In genomic region chr17:8140058-8140412, GRCh38 we compare ENCODE assay signal across 10 cellular contexts. TPM values are rescaled to one million over a fixed set of nuclear protein-coding genes. Genes with fewer than 3 reads are reported as not detected.
A peak's percentile ranks its signal among the peaks of the same experiment; 100 is the strongest.
DNase-seq lines count a peak whose midpoint lies in the region; ATAC-seq and TF ChIP-seq lines count a peak whose summit lies in the region.
"Had no signal": no experiment of that assay in that cellular context is flagged by ENCODE, and none has a peak within 500 bp of the region (broad histone marks: within the 10 kb centered on the region; RNA-seq: fewer than 3 reads in every experiment).

No MANE protein-coding gene starts in this region.

- no peaks in the 10 kb centered on the region for H3K36me3 Mint-ChIP-seq in activated naive CD8-positive, alpha-beta T cell
- H3K36me3 Mint-ChIP-seq in activated naive CD8-positive, alpha-beta T cell treated with anti-CD3 and anti-CD28 coated beads for 36 hours: peaks cover 5% of the 10 kb centered on the region
- no peaks in the 10 kb centered on the region for H3K36me3 Mint-ChIP-seq in neural crest cell (ENCODE audit: low read depth)

- peak overlapping the region; percentile 88 to 100 (median 99) for H3K27ac ChIP-seq in gastroesophageal sphincter
- H3K27ac ChIP-seq in uterus: peak overlapping the region; percentile 80 to 96

- H3K9me3 Mint-ChIP-seq in activated naive CD8-positive, alpha-beta T cell (ENCODE audit: low read depth): no peaks in the 10 kb centered on the region
- no peaks in the 10 kb centered on the region for H3K9me3 Mint-ChIP-seq in activated naive CD8-positive, alpha-beta T cell treated with anti-CD3 and anti-CD28 coated beads for 36 hours
- no peaks in the 10 kb centered on the region for H3K9me3 Mint-ChIP-seq in neural crest cell
- H3K9me3 Mint-ChIP-seq: activated naive CD8-positive, alpha-beta T cell treated with anti-CD3 and anti-CD28 coated beads, Interleukin-2, amount 10 ng/mL, durations not matched to agents 7 days and 5 days had no signal

- no peaks in the 10 kb centered on the region for H3K9me3 ChIP-seq in gastroesophageal sphincter
- no peaks in the 10 kb centered on the region for H3K9me3 ChIP-seq in uterus
- H3K9me3 ChIP-seq: thoracic aorta had no signal

- H3K4me3 ChIP-seq in gastroesophageal sphincter: peak overlapping the region in 1 of 2 donors; percentile 0
- H3K4me3 ChIP-seq in uterus: no peak overlapping the region

- TF ChIP-seq EP300 in gastroesophageal sphincter (IDR thresholded peaks at IDR 0.05): no peak

- TF ChIP-seq CTCF in gastroesophageal sphincter (IDR thresholded peaks at IDR 0.05): no peak
- TF ChIP-seq CTCF in neural crest cell (conservative IDR thresholded peaks at IDR 0.05): no peak
- TF ChIP-seq CTCF in uterus (IDR thresholded peaks at IDR 0.05): no peak

- WGBS in gastroesophageal sphincter (ENCODE audit: low coverage in 1 of 2), 2 donors: 64 to 80% methylated on average over 1 to 7 of the region's 11 CpGs

- no peak for DNase-seq in activated naive CD8-positive, alpha-beta T cell treated with anti-CD3 and anti-CD28 coated beads for 36 hours
- DNase-seq in neural crest cell (ENCODE audit: low read depth, low spot score) (no peak), uterus (peak in 1 of 2 donors; percentile 45), inferior parietal cortex (ENCODE audit: extremely low spot score) (no peak), RPMI8226 (no peak)

- peaks cover 2% of the 10 kb centered on the region for H3K4me1 Mint-ChIP-seq in activated naive CD8-positive, alpha-beta T cell (ENCODE audit: low read depth)
- H3K4me1 Mint-ChIP-seq in activated naive CD8-positive, alpha-beta T cell treated with anti-CD3 and anti-CD28 coated beads for 36 hours: peaks cover 2% of the 10 kb centered on the region
- no peaks in the 10 kb centered on the region for H3K4me1 Mint-ChIP-seq in neural crest cell

- TF ChIP-seq POLR2A in gastroesophageal sphincter (IDR thresholded peaks at IDR 0.05): no peak
- no peak for TF ChIP-seq POLR2A in uterus (IDR thresholded peaks at IDR 0.05)

- no peak for ATAC-seq in gastroesophageal sphincter
- no peak for ATAC-seq in HG02759 (IDR thresholded peaks at IDR 0.05; ENCODE audit: unreplicated experiment)

- H3K27me3 Mint-ChIP-seq in activated naive CD8-positive, alpha-beta T cell: peaks cover 2% of the 10 kb centered on the region
- peaks cover 4% of the 10 kb centered on the region for H3K27me3 Mint-ChIP-seq in activated naive CD8-positive, alpha-beta T cell treated with anti-CD3 and anti-CD28 coated beads for 36 hours
- peaks cover 3% of the 10 kb centered on the region for H3K27me3 Mint-ChIP-seq in neural crest cell (ENCODE audit: low read depth)

- intact Hi-C loops in uterus (cut with DNase I; ENCODE audit: low total_unique reads): no loop called here

- H3K27ac Mint-ChIP-seq in activated naive CD8-positive, alpha-beta T cell: peak overlapping the region; percentile 28
- no peak overlapping the region for H3K27ac Mint-ChIP-seq in activated naive CD8-positive, alpha-beta T cell treated with anti-CD3 and anti-CD28 coated beads for 36 hours
- no peak overlapping the region for H3K27ac Mint-ChIP-seq in neural crest cell (ENCODE audit: unreplicated experiment)
- H3K27ac Mint-ChIP-seq: activated naive CD8-positive, alpha-beta T cell treated with anti-CD3 and anti-CD28 coated beads, Interleukin-2, amount 10 ng/mL, durations not matched to agents 7 days and 5 days had no signal

- H3K36me3 ChIP-seq in gastroesophageal sphincter (peaks cover 3 to 58% of the 10 kb centered on the region in 2 donors), uterus (no peaks in the 10 kb centered on the region)

- no peaks in the 10 kb centered on the region for H3K27me3 ChIP-seq in gastroesophageal sphincter
- no peaks in the 10 kb centered on the region for H3K27me3 ChIP-seq in uterus

- H3K4me3 Mint-ChIP-seq in activated naive CD8-positive, alpha-beta T cell: no peak overlapping the region
- H3K4me3 Mint-ChIP-seq in activated naive CD8-positive, alpha-beta T cell treated with anti-CD3 and anti-CD28 coated beads for 36 hours: no peak overlapping the region
- peak overlapping the region; percentile 48 for H3K4me3 Mint-ChIP-seq in neural crest cell
- H3K4me3 Mint-ChIP-seq: activated naive CD8-positive, alpha-beta T cell treated with anti-CD3 and anti-CD28 coated beads, Interleukin-2, amount 10 ng/mL, durations not matched to agents 7 days and 5 days had no signal

- H3K4me1 ChIP-seq in gastroesophageal sphincter (peaks cover 0 to 74% (median 9%) of the 10 kb centered on the region in 3 donors), uterus (peaks cover 0 to 5% of the 10 kb centered on the region in 2 donors)

RNA-seq across cellular contexts. Expression of gene PER1, which starts 12.2 kb away (rescaled TPM):
- 10 to 100 TPM; 55.7 to 56.1 TPM for total RNA-seq in activated naive CD8-positive, alpha-beta T cell treated with anti-CD3 and anti-CD28 coated beads for 36 hours
- total RNA-seq in gastroesophageal sphincter (100 to 1,000 TPM in 3 of 4 donors, 10 to 100 TPM in 1; 67.1 to 188 (median 136) TPM), neural crest cell (38.3 and 51.6 TPM in 2 replicates), uterus (100 to 1,000 TPM in 3 of 4 donors, 10 to 100 TPM in 1; 20.0 to 396 (median 163) TPM)

RNA-seq across cellular contexts. Expression of gene HES7, which starts 16.1 kb away (rescaled TPM):
- total RNA-seq in activated naive CD8-positive, alpha-beta T cell treated with anti-CD3 and anti-CD28 coated beads for 36 hours: 1 to 10 TPM; 1.9 to 2.0 TPM
- total RNA-seq in gastroesophageal sphincter: under 1 TPM in 2 of 4 donors, not detected in 2; 0.89 to 0.94 TPM
- total RNA-seq in neural crest cell: 0.41 and 0.56 TPM in 2 replicates
- total RNA-seq in uterus: under 1 TPM in 1 of 4 donors, not detected in 3; 0.61 TPM
- total RNA-seq: thoracic aorta had no signal

RNA-seq across cellular contexts. Expression of gene ALOXE3, which starts 21.7 kb away (rescaled TPM):
- under 1 TPM in 1 of 2 experiments, not detected in 1; 0.10 TPM for total RNA-seq in activated naive CD8-positive, alpha-beta T cell treated with anti-CD3 and anti-CD28 coated beads for 36 hours
- total RNA-seq in gastroesophageal sphincter (under 1 TPM in 1 of 4 donors, not detected in 3; 0.37 TPM), neural crest cell (0.09 TPM in 1 of 2 replicates, not detected in the other), uterus (under 1 TPM in 1 of 4 donors, not detected in 3; 0.26 TPM)
- total RNA-seq: activated naive CD8-positive, alpha-beta T cell treated with anti-CD3 and anti-CD28 coated beads, Interleukin-2, amount 10 ng/mL, durations not matched to agents 7 days and 5 days; thoracic aorta had no signal

RNA-seq across cellular contexts. Expression of gene VAMP2, which starts 22.7 kb away (rescaled TPM):
- 10 to 100 TPM; 27.7 to 28.4 TPM for total RNA-seq in activated naive CD8-positive, alpha-beta T cell treated with anti-CD3 and anti-CD28 coated beads for 36 hours
- total RNA-seq in gastroesophageal sphincter: 10 to 100 TPM; 14.6 to 39.8 (median 33.4) TPM
- 47.2 and 49.7 TPM in 2 replicates for total RNA-seq in neural crest cell
- 100 to 1,000 TPM in 1 of 4 donors, 10 to 100 TPM in 2, 1 to 10 TPM in 1; 6.7 to 150 (median 14.1) TPM for total RNA-seq in uterus

RNA-seq across cellular contexts. Expression of gene TMEM107, which starts 36.1 kb away (rescaled TPM):
- 10 to 100 TPM; 26.0 to 26.3 TPM for total RNA-seq in activated naive CD8-positive, alpha-beta T cell treated with anti-CD3 and anti-CD28 coated beads for 36 hours
- total RNA-seq in gastroesophageal sphincter (10 to 100 TPM; 11.2 to 18.8 (median 15.5) TPM), neural crest cell (41.4 and 45.7 TPM in 2 replicates), uterus (10 to 100 TPM in 3 of 4 donors, under 1 TPM in 1; 0.77 to 42.6 (median 25.1) TPM)
